In the genomic region with DNA sequence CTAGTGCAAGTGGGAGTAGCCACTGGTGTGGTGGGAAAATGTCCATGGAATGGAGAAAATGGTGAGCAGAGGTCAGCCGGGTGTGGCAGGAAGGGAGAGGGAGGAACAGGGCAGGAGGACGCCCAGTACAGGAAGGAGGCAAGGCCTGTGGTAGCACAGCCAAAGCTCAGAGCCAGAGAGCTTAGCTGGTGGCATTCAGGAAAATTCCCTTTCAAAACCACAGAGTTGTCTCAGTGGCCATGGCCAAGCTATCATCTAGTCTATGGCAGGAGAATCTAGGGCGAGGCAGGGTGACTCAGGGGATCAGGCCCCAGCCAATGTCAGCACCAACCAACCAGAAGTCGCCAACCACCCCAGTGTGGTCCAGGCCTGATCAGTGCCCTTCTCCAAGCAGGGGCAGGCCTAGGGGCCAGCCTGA, we compare ENCODE assay signal across 11 cellular contexts.
DNase-seq lines count a peak whose midpoint lies in the region; ATAC-seq and TF ChIP-seq lines count a peak whose summit lies in the region.
"Had no signal": no experiment of that assay in that cellular context is flagged by ENCODE, and none has a peak within 500 bp of the region (broad histone marks: within the 10 kb centered on the region; RNA-seq: fewer than 3 reads in every experiment).

No MANE protein-coding gene starts in this region.

- CTCF ChIA-PET in WTC11 (lab: Charles Lee): no interaction called here

- H3K27ac ChIP-seq in endodermal cell (ENCODE audit: low read depth, low read length): no peak overlapping the region
- H3K27ac ChIP-seq: BLaER1 treated with 17β-estradiol and CSF1 and Interleukin-3, amounts not matched to agents 10 nM and 100 nM had no signal

- ATAC-seq in left ventricle myocardium superior (peak; percentile 28), Right ventricle myocardium inferior (no peak), WTC11 (no peak), HG02885 (IDR thresholded peaks at IDR 0.05; ENCODE audit: poor library complexity, unreplicated experiment) (no peak), HG03342 (IDR thresholded peaks at IDR 0.05; ENCODE audit: unreplicated experiment) (no peak), HG03159 (IDR thresholded peaks at IDR 0.05; ENCODE audit: unreplicated experiment) (no peak)

- POLR2A ChIA-PET in WTC11 (lab: Charles Lee): no interaction called here

- no peaks in the 10 kb centered on the region; the same call in 1 of the 2 replicates for H3K27me3 Mint-ChIP-seq in WTC11 (ENCODE audit: low read depth)
- H3K27me3 Mint-ChIP-seq in endodermal cell (ENCODE audit: insufficient read depth): peaks cover 2% of the 10 kb centered on the region

- H3K4me1 Mint-ChIP-seq in WTC11: peaks cover 3% of the 10 kb centered on the region
- peaks cover 3% of the 10 kb centered on the region for H3K4me1 Mint-ChIP-seq in endodermal cell

- DNase-seq in left ventricle myocardium superior: no peak
- no peak for DNase-seq in Right ventricle myocardium inferior (ENCODE audit: missing footprints)
- DNase-seq in WTC11 (ENCODE audit: low spot score): peak; percentile 3
- DNase-seq in kidney glomerular epithelial cell (lab: John Stamatoyannopoulos, UW): peak; percentile 26
- no peak for DNase-seq in endodermal cell
- DNase-seq: Kasumi-1, NCI-H510A treated with DMSO at 0.1 percent for 48 hours had no signal

- 90 to 96% methylated on average over 4 of the region's 4 CpGs for WGBS in endodermal cell (ENCODE audit: insufficient coverage in 1 of 2, insufficient read length in 1 of 2), 2 experiments

- no peaks in the 10 kb centered on the region for H3K9me3 ChIP-seq in endodermal cell (ENCODE audit: control insufficient read depth, low read length)
- H3K9me3 ChIP-seq: BLaER1 treated with 17β-estradiol and CSF1 and Interleukin-3, amounts not matched to agents 10 nM and 100 nM had no signal

- H3K4me3 Mint-ChIP-seq in WTC11 (no peak overlapping the region), endodermal cell (no peak overlapping the region)

- no peak for TF ChIP-seq CTCF in WTC11 (IDR thresholded peaks at IDR 0.05)
- no peak for TF ChIP-seq CTCF in endodermal cell (conservative IDR thresholded peaks at IDR 0.05)

- H3K36me3 ChIP-seq in endodermal cell (ENCODE audit: control insufficient read depth, insufficient read depth, low read length): no peaks in the 10 kb centered on the region
- H3K36me3 ChIP-seq: BLaER1 treated with 17β-estradiol and CSF1 and Interleukin-3, amounts not matched to agents 10 nM and 100 nM had no signal

- no peaks in the 10 kb centered on the region for H3K27me3 ChIP-seq in endodermal cell (ENCODE audit: control insufficient read depth, insufficient read depth, low read length, poor library complexity, severe bottlenecking)
- H3K27me3 ChIP-seq: BLaER1 treated with 17β-estradiol and CSF1 and Interleukin-3, amounts not matched to agents 10 nM and 100 nM had no signal

- H3K9me3 Mint-ChIP-seq in WTC11: no peaks in the 10 kb centered on the region
- H3K9me3 Mint-ChIP-seq in endodermal cell: no peaks in the 10 kb centered on the region

- H3K27ac Mint-ChIP-seq in WTC11 (no peak overlapping the region), endodermal cell (no peak overlapping the region)

- H3K36me3 Mint-ChIP-seq in WTC11 (no peaks in the 10 kb centered on the region), endodermal cell (ENCODE audit: low read depth) (no peaks in the 10 kb centered on the region)

- no peaks in the 10 kb centered on the region for H3K4me1 ChIP-seq in endodermal cell (ENCODE audit: control insufficient read depth, insufficient read depth, low read length)

- intact Hi-C loops in left ventricle myocardium superior (cut with micrococcal nuclease): no loop called here
- intact Hi-C loops in Right ventricle myocardium inferior (cut with DNase I): no loop called here

- H3K9ac ChIP-seq in endodermal cell (ENCODE audit: extremely low read depth, low read length, poor library complexity, severe bottlenecking): no peak overlapping the region
- H3K9ac ChIP-seq: BLaER1 treated with 17β-estradiol and CSF1 and Interleukin-3, amounts not matched to agents 10 nM and 100 nM had no signal

- H3K4me3 ChIP-seq in endodermal cell (ENCODE audit: low read length): no peak overlapping the region
- H3K4me3 ChIP-seq: BLaER1 treated with 17β-estradiol and CSF1 and Interleukin-3, amounts not matched to agents 10 nM and 100 nM had no signal

TF ChIP-seq in WTC11, 78 proteins besides CTCF, POLR2A, EP300 and RAD21:
- TF ChIP-seq, protein P1, sequence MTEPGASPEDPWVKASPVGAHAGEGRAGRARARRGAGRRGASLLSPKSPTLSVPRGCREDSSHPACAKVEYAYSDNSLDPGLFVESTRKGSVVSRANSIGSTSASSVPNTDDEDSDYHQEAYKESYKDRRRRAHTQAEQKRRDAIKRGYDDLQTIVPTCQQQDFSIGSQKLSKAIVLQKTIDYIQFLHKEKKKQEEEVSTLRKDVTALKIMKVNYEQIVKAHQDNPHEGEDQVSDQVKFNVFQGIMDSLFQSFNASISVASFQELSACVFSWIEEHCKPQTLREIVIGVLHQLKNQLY (CRISPR knock-in tag; IDR thresholded peaks at IDR 0.05): no peak
- TF ChIP-seq SP1 (CRISPR knock-in tag; conservative IDR thresholded peaks at IDR 0.05): no peak

Comparison
In these comparisons a context has a peak if more than half of its experiments do, and no peak if none do; other contexts are left out.
1. DNase-seq: peak in WTC11 (single experiment) and kidney glomerular epithelial cell (single experiment); none in left ventricle myocardium superior (single experiment), Right ventricle myocardium inferior (single experiment) and endodermal cell (single experiment).